In the genomic region with DNA sequence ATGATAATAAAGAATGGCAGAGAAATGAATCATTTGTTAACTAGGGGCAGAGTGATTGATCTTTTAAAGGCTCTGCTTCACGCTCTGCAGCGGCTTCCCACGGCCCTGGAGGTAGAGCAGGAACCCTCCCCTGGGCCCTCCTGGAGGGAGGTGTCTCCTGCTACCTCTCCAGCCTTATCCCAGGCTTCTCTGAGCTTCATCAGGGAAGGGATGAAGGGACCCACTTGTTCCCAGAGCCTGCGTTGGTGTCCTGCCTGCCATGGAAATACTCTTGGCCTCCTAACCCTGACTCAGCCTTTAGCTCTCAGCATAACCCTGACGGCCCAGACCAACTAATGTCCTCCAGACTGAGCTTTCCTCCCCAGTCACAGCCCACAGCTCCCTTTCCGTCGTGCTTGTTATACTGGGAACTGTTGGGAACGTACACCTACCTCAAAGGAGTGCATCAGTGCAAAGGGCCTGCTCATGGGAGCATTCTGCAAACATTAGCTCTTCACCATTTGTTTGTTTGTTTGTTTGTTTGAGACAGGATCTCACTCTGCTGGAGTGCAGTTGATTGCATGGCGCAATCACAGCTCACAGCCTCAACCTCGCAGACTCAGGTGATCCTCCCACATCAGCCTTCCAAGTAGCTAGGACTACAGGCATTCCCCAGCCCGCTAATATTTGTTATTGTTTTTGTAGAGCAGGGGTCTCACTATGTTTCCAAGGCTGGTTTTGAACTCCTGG, we compare ENCODE assay signal across 28 cellular contexts.
"Had no signal": no experiment of that assay in that cellular context is flagged by ENCODE, and none has a peak within 500 bp of the region (broad histone marks: within the 10 kb centered on the region; RNA-seq: fewer than 3 reads in every experiment).

No MANE protein-coding gene starts in this region.

- H3K27me3 ChIP-seq: ascending aorta, brain microvascular endothelial cell, esophagus muscularis mucosa, gastroesophageal sphincter, sigmoid colon, transverse colon, uterus had no signal

- H3K4me2 ChIP-seq: smooth muscle cell had no signal

- H3K9me3 Mint-ChIP-seq: activated naive CD4-positive, alpha-beta T cell treated with anti-CD3 and anti-CD28 coated beads, Interleukin-2, amount 50 U/mL, for 72 hours; activated T-cell treated with anti-CD3 and anti-CD28 coated beads, Interleukin-2, amount 50 U/mL, for 24 hours; activated T-helper 17 cell treated with anti-CD3 and anti-CD28 coated beads, Interleukin-2, amount 50 U/mL, for 72 hours; mesothelial cell of epicardium; natural killer cell treated with Interleukin-12 subunit alpha and Interleukin-12 subunit beta and Interleukin-15 and Interleukin-18, amount 100 ng/mL, for 72 hours; stimulated activated memory B cell treated with anti-CD40 and anti-IgM and Interleukin-4, amounts not matched to agents 10 μg/mL and 1 μg/mL and 100 μg/mL, for 72 hours; T-cell had no signal

- DNase-seq: activated CD4-positive, alpha-beta T cell treated with anti-CD3 and anti-CD28 coated beads for 36 hours; activated CD4-positive, alpha-beta T cell treated with anti-CD3 and anti-CD28 coated beads, Interleukin-2, amount 50 U/mL, for 4 hours; activated CD8-positive, alpha-beta memory T cell treated with anti-CD3 and anti-CD28 coated beads for 24 hours; activated CD8-positive, alpha-beta memory T cell treated with anti-CD3 and anti-CD28 coated beads, Interleukin-2, amount 50 U/mL, for 4 hours; activated T-cell treated with anti-CD3 and anti-CD28 coated beads, Interleukin-2, amount 50 U/mL, for 24 hours; brain microvascular endothelial cell; caudate nucleus; dermis blood vessel endothelial cell; effector memory CD4-positive, alpha-beta T cell; head of caudate nucleus; hypothalamus; left colon; nucleus accumbens; sigmoid colon; stimulated activated CD4-positive, alpha-beta T cell treated with anti-CD3 and anti-CD28 coated beads, Interleukin-15, amount 100 ng/mL, for 24 hours; T-cell; transverse colon; uterus had no signal

- H3K4me3 ChIP-seq: ascending aorta, esophagus muscularis mucosa, gastroesophageal sphincter, lung, sigmoid colon, smooth muscle cell, transverse colon, uterus had no signal

- H3K36me3 Mint-ChIP-seq: activated naive CD4-positive, alpha-beta T cell treated with anti-CD3 and anti-CD28 coated beads, Interleukin-2, amount 50 U/mL, for 72 hours; mesothelial cell of epicardium; natural killer cell treated with Interleukin-12 subunit alpha and Interleukin-12 subunit beta and Interleukin-15 and Interleukin-18, amount 100 ng/mL, for 72 hours; stimulated activated memory B cell treated with anti-CD40 and anti-IgM and Interleukin-4, amounts not matched to agents 10 μg/mL and 1 μg/mL and 100 μg/mL, for 72 hours; T-cell had no signal

- H3K9me3 ChIP-seq: ascending aorta, esophagus muscularis mucosa, gastroesophageal sphincter, sigmoid colon, transverse colon, uterus had no signal

- H3K36me3 ChIP-seq: ascending aorta, brain microvascular endothelial cell, esophagus muscularis mucosa, gastroesophageal sphincter, sigmoid colon, transverse colon, uterus had no signal

- H3K4me3 Mint-ChIP-seq: activated CD4-positive, alpha-beta T cell treated with anti-CD3 and anti-CD28 coated beads for 36 hours; activated T-cell treated with anti-CD3 and anti-CD28 coated beads, Interleukin-2, amount 50 U/mL, for 24 hours; activated T-helper 17 cell treated with anti-CD3 and anti-CD28 coated beads, Interleukin-2, amount 50 U/mL, for 72 hours; mesothelial cell of epicardium; natural killer cell treated with Interleukin-12 subunit alpha and Interleukin-12 subunit beta and Interleukin-15 and Interleukin-18, amount 100 ng/mL, for 72 hours; stimulated activated memory B cell treated with anti-CD40 and anti-IgM and Interleukin-4, amounts not matched to agents 10 μg/mL and 1 μg/mL and 100 μg/mL, for 72 hours; T-cell had no signal

- H3K27ac ChIP-seq: ascending aorta, brain microvascular endothelial cell, esophagus muscularis mucosa, gastroesophageal sphincter, sigmoid colon, transverse colon, uterus had no signal

- ATAC-seq: activated CD4-positive, alpha-beta T cell treated with anti-CD3 and anti-CD28 coated beads for 36 hours; activated naive CD4-positive, alpha-beta T cell treated with anti-CD3 and anti-CD28 coated beads, Interleukin-2, amount 50 U/mL, for 72 hours; activated T-helper 17 cell treated with anti-CD3 and anti-CD28 coated beads, Interleukin-2, amount 50 U/mL, for 72 hours; gastroesophageal sphincter; left colon; natural killer cell treated with Interleukin-12 subunit alpha and Interleukin-12 subunit beta and Interleukin-15 and Interleukin-18, amount 100 ng/mL, for 72 hours; stimulated activated memory B cell treated with anti-CD40 and anti-IgM and Interleukin-4, amounts not matched to agents 10 μg/mL and 1 μg/mL and 100 μg/mL, for 72 hours; T-cell had no signal

- H3K4me1 ChIP-seq: ascending aorta, esophagus muscularis mucosa, gastroesophageal sphincter, sigmoid colon, transverse colon, uterus had no signal

- H3K4me1 Mint-ChIP-seq: activated CD4-positive, alpha-beta T cell treated with anti-CD3 and anti-CD28 coated beads for 36 hours; activated T-helper 17 cell treated with anti-CD3 and anti-CD28 coated beads, Interleukin-2, amount 50 U/mL, for 72 hours; mesothelial cell of epicardium; stimulated activated memory B cell treated with anti-CD40 and anti-IgM and Interleukin-4, amounts not matched to agents 10 μg/mL and 1 μg/mL and 100 μg/mL, for 72 hours; T-cell had no signal

- H3K27ac Mint-ChIP-seq: activated CD4-positive, alpha-beta T cell treated with anti-CD3 and anti-CD28 coated beads for 36 hours; activated naive CD4-positive, alpha-beta T cell treated with anti-CD3 and anti-CD28 coated beads, Interleukin-2, amount 50 U/mL, for 72 hours; activated T-cell treated with anti-CD3 and anti-CD28 coated beads, Interleukin-2, amount 50 U/mL, for 24 hours; activated T-helper 17 cell treated with anti-CD3 and anti-CD28 coated beads, Interleukin-2, amount 50 U/mL, for 72 hours; mesothelial cell of epicardium; natural killer cell treated with Interleukin-12 subunit alpha and Interleukin-12 subunit beta and Interleukin-15 and Interleukin-18, amount 100 ng/mL, for 72 hours; stimulated activated memory B cell treated with anti-CD40 and anti-IgM and Interleukin-4, amounts not matched to agents 10 μg/mL and 1 μg/mL and 100 μg/mL, for 72 hours; T-cell had no signal

- H3K27me3 Mint-ChIP-seq: activated CD4-positive, alpha-beta T cell treated with anti-CD3 and anti-CD28 coated beads for 36 hours; activated T-cell treated with anti-CD3 and anti-CD28 coated beads, Interleukin-2, amount 50 U/mL, for 24 hours; activated T-helper 17 cell treated with anti-CD3 and anti-CD28 coated beads, Interleukin-2, amount 50 U/mL, for 72 hours; stimulated activated memory B cell treated with anti-CD40 and anti-IgM and Interleukin-4, amounts not matched to agents 10 μg/mL and 1 μg/mL and 100 μg/mL, for 72 hours; T-cell had no signal
